In the genomic region with DNA sequence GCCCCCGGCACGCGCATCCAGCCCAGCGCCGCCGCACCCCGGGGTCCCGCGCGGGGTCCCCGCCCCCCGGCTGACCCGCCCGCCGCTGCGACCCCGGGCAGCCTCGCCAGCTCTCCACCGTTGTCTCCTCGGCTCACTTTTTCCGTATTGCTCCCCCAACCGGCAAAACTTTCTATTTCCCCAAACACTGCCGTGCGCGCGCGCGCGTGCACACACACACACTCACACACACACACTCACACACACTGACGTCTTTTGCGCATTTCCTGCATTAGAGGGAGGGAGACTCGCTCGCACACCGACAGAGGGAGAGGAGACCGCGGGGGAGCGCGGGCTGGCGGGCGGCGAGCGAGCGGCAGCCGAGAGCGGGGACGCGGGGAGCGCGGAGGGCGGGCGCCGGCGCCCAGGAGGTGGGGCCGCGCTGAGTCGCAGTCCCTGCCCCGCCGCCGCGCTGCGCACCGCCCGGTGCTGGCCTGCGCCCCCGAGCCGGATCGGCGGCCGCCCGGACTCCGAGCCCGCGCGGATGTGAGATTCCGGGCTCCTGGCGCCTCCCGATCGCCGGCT, we compare ENCODE assay signal across 1 cellular context.
TF ChIP-seq lines count a peak whose summit lies in the region.

No MANE protein-coding gene starts in this region.

TF ChIP-seq in HepG2, 621 proteins besides CTCF, POLR2A, EP300 and RAD21 (continued from another document and continues in another):
- TF ChIP-seq, protein P1, sequence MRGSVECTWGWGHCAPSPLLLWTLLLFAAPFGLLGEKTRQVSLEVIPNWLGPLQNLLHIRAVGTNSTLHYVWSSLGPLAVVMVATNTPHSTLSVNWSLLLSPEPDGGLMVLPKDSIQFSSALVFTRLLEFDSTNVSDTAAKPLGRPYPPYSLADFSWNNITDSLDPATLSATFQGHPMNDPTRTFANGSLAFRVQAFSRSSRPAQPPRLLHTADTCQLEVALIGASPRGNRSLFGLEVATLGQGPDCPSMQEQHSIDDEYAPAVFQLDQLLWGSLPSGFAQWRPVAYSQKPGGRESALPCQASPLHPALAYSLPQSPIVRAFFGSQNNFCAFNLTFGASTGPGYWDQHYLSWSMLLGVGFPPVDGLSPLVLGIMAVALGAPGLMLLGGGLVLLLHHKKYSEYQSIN (CRISPR knock-in tag; IDR thresholded peaks at IDR 0.05; ENCODE audit: borderline replicate concordance), result no peak
- TF ChIP-seq TCF7L2 (IDR thresholded peaks at IDR 0.05; ENCODE audit: low read depth, low read length), result no peak
- peak; percentile 57 for TF ChIP-seq ZNF441 (CRISPR knock-in tag; IDR thresholded peaks at IDR 0.05; ENCODE audit: borderline replicate concordance)
- no peak for TF ChIP-seq ZC3H4 (CRISPR knock-in tag; IDR thresholded peaks at IDR 0.05; ENCODE audit: borderline replicate concordance)
- peak; percentile 65; the same call in 1 of the 2 replicates for TF ChIP-seq BCL6 (CRISPR knock-in tag; IDR thresholded peaks at IDR 0.05)
- TF ChIP-seq ZNF746 (CRISPR knock-in tag; IDR thresholded peaks at IDR 0.05), result peak; percentile 93
- TF ChIP-seq KDM6A (CRISPR knock-in tag; IDR thresholded peaks at IDR 0.05; ENCODE audit: low read depth), result no peak
- TF ChIP-seq FOXC1 (CRISPR knock-in tag; IDR thresholded peaks at IDR 0.05; ENCODE audit: borderline replicate concordance), result no peak
- TF ChIP-seq ZNF124 (CRISPR knock-in tag; IDR thresholded peaks at IDR 0.05), result peak; percentile 46; the same call in 1 of the 2 replicates
- no peak for TF ChIP-seq U2AF1 (optimal IDR thresholded peaks at IDR 0.05; ENCODE audit: low read depth, low read length)
- TF ChIP-seq SMYD3 (CRISPR knock-in tag; IDR thresholded peaks at IDR 0.05), result no peak
- TF ChIP-seq, protein P2, sequence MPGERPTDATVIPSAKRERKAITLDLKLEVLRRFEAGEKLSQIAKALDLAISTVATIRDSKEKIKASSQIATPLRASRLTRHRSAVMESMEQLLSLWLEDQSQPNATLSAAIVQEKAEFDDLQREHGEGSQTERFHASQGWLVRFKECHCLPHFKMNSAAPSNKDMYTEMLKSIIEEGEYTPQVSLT (CRISPR knock-in tag; IDR thresholded peaks at IDR 0.05; ENCODE audit: borderline replicate concordance, low read depth), result no peak
- TF ChIP-seq POLR2AphosphoS5 (IDR thresholded peaks at IDR 0.05; ENCODE audit: low read depth, low read length), result peak; percentile 26; the same call in 1 of the 2 replicates
- TF ChIP-seq ZNF598 (CRISPR knock-in tag; IDR thresholded peaks at IDR 0.05; ENCODE audit: borderline replicate concordance), result no peak
- TF ChIP-seq GATA4 (IDR thresholded peaks at IDR 0.05; ENCODE audit: borderline replicate concordance, low read depth), result no peak
- TF ChIP-seq, protein P3, sequence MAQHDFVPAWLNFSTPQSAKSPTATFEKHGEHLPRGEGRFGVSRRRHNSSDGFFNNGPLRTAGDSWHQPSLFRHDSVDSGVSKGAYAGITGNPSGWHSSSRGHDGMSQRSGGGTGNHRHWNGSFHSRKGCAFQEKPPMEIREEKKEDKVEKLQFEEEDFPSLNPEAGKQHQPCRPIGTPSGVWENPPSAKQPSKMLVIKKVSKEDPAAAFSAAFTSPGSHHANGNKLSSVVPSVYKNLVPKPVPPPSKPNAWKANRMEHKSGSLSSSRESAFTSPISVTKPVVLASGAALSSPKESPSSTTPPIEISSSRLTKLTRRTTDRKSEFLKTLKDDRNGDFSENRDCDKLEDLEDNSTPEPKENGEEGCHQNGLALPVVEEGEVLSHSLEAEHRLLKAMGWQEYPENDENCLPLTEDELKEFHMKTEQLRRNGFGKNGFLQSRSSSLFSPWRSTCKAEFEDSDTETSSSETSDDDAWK (CRISPR knock-in tag; IDR thresholded peaks at IDR 0.05), result no peak
- peak; percentile 80; the same call in 1 of the 2 replicates for TF ChIP-seq ZNF780A (CRISPR knock-in tag; IDR thresholded peaks at IDR 0.05)
- TF ChIP-seq ATF1 (CRISPR knock-in tag; IDR thresholded peaks at IDR 0.05), result no peak
- peak; percentile 55; the same call in 1 of the 2 replicates for TF ChIP-seq YEATS4 (CRISPR knock-in tag; IDR thresholded peaks at IDR 0.05; ENCODE audit: borderline replicate concordance)
- peak; percentile 93 for TF ChIP-seq TARDBP (CRISPR knock-in tag; IDR thresholded peaks at IDR 0.05)
- no peak; the same call in 1 of the 2 replicates for TF ChIP-seq SOX13 (IDR thresholded peaks at IDR 0.05)
- no peak for TF ChIP-seq SOX13 (CRISPR knock-in tag; conservative IDR thresholded peaks at IDR 0.05 in 1 of 2, IDR thresholded peaks at IDR 0.05 in 1 of 2)
- TF ChIP-seq RBFOX2 (IDR thresholded peaks at IDR 0.05; ENCODE audit: low read depth, low read length), result peak; percentile 58; the same call in 1 of the 2 replicates
- TF ChIP-seq SRY (CRISPR knock-in tag; IDR thresholded peaks at IDR 0.05), result peak; percentile 27; the same call in 1 of the 2 replicates
- TF ChIP-seq NCOA5 (CRISPR knock-in tag; IDR thresholded peaks at IDR 0.05), result no peak
- 0 out of 2 replicates have a peak, but pooled peaks have one; percentile 50 for TF ChIP-seq HOXA9 (CRISPR knock-in tag; IDR thresholded peaks at IDR 0.05; ENCODE audit: borderline replicate concordance)
- no peak for TF ChIP-seq ZBTB3 (CRISPR knock-in tag; IDR thresholded peaks at IDR 0.05; ENCODE audit: borderline replicate concordance, low read depth)
- TF ChIP-seq ZFP90 (CRISPR knock-in tag; IDR thresholded peaks at IDR 0.05; ENCODE audit: borderline replicate concordance), result peak; percentile 76; the same call in 1 of the 2 replicates
- TF ChIP-seq, protein P4, sequence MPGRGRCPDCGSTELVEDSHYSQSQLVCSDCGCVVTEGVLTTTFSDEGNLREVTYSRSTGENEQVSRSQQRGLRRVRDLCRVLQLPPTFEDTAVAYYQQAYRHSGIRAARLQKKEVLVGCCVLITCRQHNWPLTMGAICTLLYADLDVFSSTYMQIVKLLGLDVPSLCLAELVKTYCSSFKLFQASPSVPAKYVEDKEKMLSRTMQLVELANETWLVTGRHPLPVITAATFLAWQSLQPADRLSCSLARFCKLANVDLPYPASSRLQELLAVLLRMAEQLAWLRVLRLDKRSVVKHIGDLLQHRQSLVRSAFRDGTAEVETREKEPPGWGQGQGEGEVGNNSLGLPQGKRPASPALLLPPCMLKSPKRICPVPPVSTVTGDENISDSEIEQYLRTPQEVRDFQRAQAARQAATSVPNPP (CRISPR knock-in tag; IDR thresholded peaks at IDR 0.05), result no peak
- TF ChIP-seq FOSL1 (CRISPR knock-in tag; IDR thresholded peaks at IDR 0.05; ENCODE audit: borderline replicate concordance), result no peak
- TF ChIP-seq ZNF382 (CRISPR knock-in tag; IDR thresholded peaks at IDR 0.05; ENCODE audit: borderline replicate concordance), result no peak
- TF ChIP-seq, protein P5, sequence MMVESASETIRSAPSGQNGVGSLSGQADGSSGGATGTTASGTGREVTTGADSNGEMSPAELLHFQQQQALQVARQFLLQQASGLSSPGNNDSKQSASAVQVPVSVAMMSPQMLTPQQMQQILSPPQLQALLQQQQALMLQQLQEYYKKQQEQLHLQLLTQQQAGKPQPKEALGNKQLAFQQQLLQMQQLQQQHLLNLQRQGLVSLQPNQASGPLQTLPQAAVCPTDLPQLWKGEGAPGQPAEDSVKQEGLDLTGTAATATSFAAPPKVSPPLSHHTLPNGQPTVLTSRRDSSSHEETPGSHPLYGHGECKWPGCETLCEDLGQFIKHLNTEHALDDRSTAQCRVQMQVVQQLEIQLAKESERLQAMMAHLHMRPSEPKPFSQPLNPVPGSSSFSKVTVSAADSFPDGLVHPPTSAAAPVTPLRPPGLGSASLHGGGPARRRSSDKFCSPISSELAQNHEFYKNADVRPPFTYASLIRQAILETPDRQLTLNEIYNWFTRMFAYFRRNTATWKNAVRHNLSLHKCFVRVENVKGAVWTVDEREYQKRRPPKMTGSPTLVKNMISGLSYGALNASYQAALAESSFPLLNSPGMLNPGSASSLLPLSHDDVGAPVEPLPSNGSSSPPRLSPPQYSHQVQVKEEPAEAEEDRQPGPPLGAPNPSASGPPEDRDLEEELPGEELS (CRISPR knock-in tag; IDR thresholded peaks at IDR 0.05), result peak; percentile 82
- TF ChIP-seq NRL (CRISPR knock-in tag; IDR thresholded peaks at IDR 0.05; ENCODE audit: borderline replicate concordance), result no peak
- no peak for TF ChIP-seq SMARCC2 (IDR thresholded peaks at IDR 0.05)
- TF ChIP-seq, protein P6, sequence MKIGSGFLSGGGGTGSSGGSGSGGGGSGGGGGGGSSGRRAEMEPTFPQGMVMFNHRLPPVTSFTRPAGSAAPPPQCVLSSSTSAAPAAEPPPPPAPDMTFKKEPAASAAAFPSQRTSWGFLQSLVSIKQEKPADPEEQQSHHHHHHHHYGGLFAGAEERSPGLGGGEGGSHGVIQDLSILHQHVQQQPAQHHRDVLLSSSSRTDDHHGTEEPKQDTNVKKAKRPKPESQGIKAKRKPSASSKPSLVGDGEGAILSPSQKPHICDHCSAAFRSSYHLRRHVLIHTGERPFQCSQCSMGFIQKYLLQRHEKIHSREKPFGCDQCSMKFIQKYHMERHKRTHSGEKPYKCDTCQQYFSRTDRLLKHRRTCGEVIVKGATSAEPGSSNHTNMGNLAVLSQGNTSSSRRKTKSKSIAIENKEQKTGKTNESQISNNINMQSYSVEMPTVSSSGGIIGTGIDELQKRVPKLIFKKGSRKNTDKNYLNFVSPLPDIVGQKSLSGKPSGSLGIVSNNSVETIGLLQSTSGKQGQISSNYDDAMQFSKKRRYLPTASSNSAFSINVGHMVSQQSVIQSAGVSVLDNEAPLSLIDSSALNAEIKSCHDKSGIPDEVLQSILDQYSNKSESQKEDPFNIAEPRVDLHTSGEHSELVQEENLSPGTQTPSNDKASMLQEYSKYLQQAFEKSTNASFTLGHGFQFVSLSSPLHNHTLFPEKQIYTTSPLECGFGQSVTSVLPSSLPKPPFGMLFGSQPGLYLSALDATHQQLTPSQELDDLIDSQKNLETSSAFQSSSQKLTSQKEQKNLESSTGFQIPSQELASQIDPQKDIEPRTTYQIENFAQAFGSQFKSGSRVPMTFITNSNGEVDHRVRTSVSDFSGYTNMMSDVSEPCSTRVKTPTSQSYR (CRISPR knock-in tag; IDR thresholded peaks at IDR 0.05; ENCODE audit: borderline replicate concordance), result peak; percentile 40; the same call in 1 of the 2 replicates
- peak; percentile 97 for TF ChIP-seq ELF3 (CRISPR knock-in tag; IDR thresholded peaks at IDR 0.05)
- TF ChIP-seq ZNF292 (CRISPR knock-in tag; IDR thresholded peaks at IDR 0.05; ENCODE audit: borderline replicate concordance, low read depth), result peak; percentile 71; the same call in 1 of the 2 replicates
- no peak; the same call in 1 of the 2 replicates for TF ChIP-seq HNF4G (IDR thresholded peaks at IDR 0.05; ENCODE audit: borderline replicate concordance, low read depth, low read length)
- no peak for TF ChIP-seq HNF4G (CRISPR knock-in tag; IDR thresholded peaks at IDR 0.05; ENCODE audit: borderline replicate concordance, low read depth)
- peak; percentile 62 for TF ChIP-seq BHLHE40 (IDR thresholded peaks at IDR 0.05; ENCODE audit: low read length)
- no peak for TF ChIP-seq ZNF432 (CRISPR knock-in tag; IDR thresholded peaks at IDR 0.05; ENCODE audit: borderline replicate concordance)
- no peak for TF ChIP-seq NR2F1 (CRISPR knock-in tag; IDR thresholded peaks at IDR 0.05)
- TF ChIP-seq, protein P7, sequence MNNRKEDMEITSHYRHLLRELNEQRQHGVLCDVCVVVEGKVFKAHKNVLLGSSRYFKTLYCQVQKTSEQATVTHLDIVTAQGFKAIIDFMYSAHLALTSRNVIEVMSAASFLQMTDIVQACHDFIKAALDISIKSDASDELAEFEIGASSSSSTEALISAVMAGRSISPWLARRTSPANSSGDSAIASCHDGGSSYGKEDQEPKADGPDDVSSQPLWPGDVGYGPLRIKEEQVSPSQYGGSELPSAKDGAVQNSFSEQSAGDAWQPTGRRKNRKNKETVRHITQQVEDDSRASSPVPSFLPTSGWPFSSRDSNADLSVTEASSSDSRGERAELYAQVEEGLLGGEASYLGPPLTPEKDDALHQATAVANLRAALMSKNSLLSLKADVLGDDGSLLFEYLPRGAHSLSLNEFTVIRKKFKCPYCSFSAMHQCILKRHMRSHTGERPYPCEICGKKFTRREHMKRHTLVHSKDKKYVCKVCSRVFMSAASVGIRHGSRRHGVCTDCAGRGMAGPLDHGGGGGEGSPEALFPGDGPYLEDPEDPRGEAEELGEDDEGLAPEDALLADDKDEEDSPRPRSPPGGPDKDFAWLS (CRISPR knock-in tag; IDR thresholded peaks at IDR 0.05; ENCODE audit: borderline replicate concordance), result no peak
- TF ChIP-seq DNMT3B (CRISPR knock-in tag; conservative IDR thresholded peaks at IDR 0.05), result 0 out of 2 replicates have a peak, but pooled peaks have one; percentile 54
- TF ChIP-seq, protein P8, sequence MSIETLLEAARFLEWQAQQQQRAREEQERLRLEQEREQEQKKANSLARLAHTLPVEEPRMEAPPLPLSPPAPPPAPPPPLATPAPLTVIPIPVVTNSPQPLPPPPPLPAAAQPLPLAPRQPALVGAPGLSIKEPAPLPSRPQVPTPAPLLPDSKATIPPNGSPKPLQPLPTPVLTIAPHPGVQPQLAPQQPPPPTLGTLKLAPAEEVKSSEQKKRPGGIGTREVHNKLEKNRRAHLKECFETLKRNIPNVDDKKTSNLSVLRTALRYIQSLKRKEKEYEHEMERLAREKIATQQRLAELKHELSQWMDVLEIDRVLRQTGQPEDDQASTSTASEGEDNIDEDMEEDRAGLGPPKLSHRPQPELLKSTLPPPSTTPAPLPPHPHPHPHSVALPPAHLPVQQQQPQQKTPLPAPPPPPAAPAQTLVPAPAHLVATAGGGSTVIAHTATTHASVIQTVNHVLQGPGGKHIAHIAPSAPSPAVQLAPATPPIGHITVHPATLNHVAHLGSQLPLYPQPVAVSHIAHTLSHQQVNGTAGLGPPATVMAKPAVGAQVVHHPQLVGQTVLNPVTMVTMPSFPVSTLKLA (IDR thresholded peaks at IDR 0.05), result peak; percentile 61
- TF ChIP-seq, protein P9, sequence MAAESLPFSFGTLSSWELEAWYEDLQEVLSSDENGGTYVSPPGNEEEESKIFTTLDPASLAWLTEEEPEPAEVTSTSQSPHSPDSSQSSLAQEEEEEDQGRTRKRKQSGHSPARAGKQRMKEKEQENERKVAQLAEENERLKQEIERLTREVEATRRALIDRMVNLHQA (CRISPR knock-in tag; IDR thresholded peaks at IDR 0.05), result no peak
- TF ChIP-seq ZNF317 (CRISPR knock-in tag; IDR thresholded peaks at IDR 0.05), result no peak
- no peak for TF ChIP-seq MBD4 (IDR thresholded peaks at IDR 0.05; ENCODE audit: borderline replicate concordance, low read length)
- TF ChIP-seq ZSCAN12 (CRISPR knock-in tag; IDR thresholded peaks at IDR 0.05), result no peak; the same call in 1 of the 2 replicates
- no peak for TF ChIP-seq NFYB (CRISPR knock-in tag; IDR thresholded peaks at IDR 0.05)
- peak; percentile 96 for TF ChIP-seq HOXA3 (CRISPR knock-in tag; IDR thresholded peaks at IDR 0.05)
- no peak for TF ChIP-seq ZNF501 (CRISPR knock-in tag; IDR thresholded peaks at IDR 0.05)
- no peak for TF ChIP-seq ZNF256 (CRISPR knock-in tag; conservative IDR thresholded peaks at IDR 0.05)
- TF ChIP-seq, protein P10, sequence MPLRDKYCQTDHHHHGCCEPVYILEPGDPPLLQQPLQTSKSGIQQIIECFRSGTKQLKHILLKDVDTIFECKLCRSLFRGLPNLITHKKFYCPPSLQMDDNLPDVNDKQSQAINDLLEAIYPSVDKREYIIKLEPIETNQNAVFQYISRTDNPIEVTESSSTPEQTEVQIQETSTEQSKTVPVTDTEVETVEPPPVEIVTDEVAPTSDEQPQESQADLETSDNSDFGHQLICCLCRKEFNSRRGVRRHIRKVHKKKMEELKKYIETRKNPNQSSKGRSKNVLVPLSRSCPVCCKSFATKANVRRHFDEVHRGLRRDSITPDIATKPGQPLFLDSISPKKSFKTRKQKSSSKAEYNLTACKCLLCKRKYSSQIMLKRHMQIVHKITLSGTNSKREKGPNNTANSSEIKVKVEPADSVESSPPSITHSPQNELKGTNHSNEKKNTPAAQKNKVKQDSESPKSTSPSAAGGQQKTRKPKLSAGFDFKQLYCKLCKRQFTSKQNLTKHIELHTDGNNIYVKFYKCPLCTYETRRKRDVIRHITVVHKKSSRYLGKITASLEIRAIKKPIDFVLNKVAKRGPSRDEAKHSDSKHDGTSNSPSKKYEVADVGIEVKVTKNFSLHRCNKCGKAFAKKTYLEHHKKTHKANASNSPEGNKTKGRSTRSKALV (CRISPR knock-in tag; IDR thresholded peaks at IDR 0.05), result peak; percentile 84
